In the genomic region with DNA sequence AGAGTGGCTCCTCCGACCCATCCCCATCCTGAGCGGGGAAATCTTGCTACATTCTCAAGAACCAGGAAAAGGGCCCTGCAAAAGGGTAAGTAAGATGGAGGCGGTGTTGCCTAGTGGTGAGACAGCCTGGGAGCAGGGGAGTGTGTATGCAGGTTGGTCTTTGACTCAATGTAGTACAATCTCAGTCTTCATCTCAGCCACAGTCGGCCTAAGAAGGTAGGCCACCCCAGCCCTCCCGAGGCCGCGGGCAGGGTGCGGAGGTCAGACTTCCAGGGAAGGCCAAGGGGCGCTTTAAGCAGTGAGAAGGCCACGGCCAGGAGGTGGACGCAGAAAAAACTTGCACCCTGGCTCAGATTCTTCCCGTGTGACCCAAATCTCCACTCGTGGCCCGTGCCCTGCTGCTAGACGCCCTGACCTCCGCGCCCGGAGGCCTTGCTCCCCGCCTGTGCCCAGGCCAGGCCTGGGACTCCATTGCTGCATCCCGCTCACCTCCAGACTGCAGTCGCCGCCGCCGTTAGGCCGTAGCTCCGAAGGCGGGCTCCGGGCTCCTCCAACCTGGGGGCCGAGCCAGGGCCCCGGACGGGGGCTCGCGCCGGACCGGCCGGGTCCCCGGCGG, we compare ENCODE assay signal across 8 cellular contexts. TPM values are rescaled to one million over a fixed set of nuclear protein-coding genes. Genes with fewer than 3 reads are reported as not detected.
DNase-seq lines count a peak whose midpoint lies in the region; ATAC-seq and TF ChIP-seq lines count a peak whose summit lies in the region.

No MANE protein-coding gene starts in this region.

- peak overlapping the region; percentile 12 for H2BK5ac ChIP-seq in mesendoderm (ENCODE audit: low read length)

- H3K27ac ChIP-seq in BLaER1 treated with 17β-estradiol and CSF1 and Interleukin-3, amounts not matched to agents 10 nM and 100 nM, result peak overlapping the region; percentile 67 to 99 (median 96); a peak in 21 of 22 replicates
- no peak overlapping the region for H3K27ac ChIP-seq in PC-9
- peak overlapping the region in 1 of 2 donors; percentile 92 for H3K27ac ChIP-seq in coronary artery
- peak overlapping the region; percentile 33 for H3K27ac ChIP-seq in mesendoderm (ENCODE audit: low read depth, low read length)
- H3K27ac ChIP-seq in uterus, result peak overlapping the region; percentile 92 to 95

- H3K9ac ChIP-seq in BLaER1 treated with 17β-estradiol and CSF1 and Interleukin-3, amounts not matched to agents 10 nM and 100 nM, result peak overlapping the region; percentile 92 to 98 (median 97)
- H3K9ac ChIP-seq in mesendoderm (ENCODE audit: low read length), result peak overlapping the region; percentile 97

- no peaks in the 10 kb centered on the region for H3K27me3 ChIP-seq in BLaER1 treated with 17β-estradiol and CSF1 and Interleukin-3, amounts not matched to agents 10 nM and 100 nM
- H3K27me3 ChIP-seq in PC-9 (ENCODE audit: insufficient read depth, low read depth) (no peaks in the 10 kb centered on the region), mesendoderm (ENCODE audit: insufficient read depth, low read length, poor library complexity) (no peaks in the 10 kb centered on the region), uterus (no peaks in the 10 kb centered on the region)

- peak overlapping the region; percentile 32 for H2BK120ac ChIP-seq in mesendoderm (ENCODE audit: low read depth, low read length)

- peak overlapping the region; percentile 85 to 100 (median 95) for H3K4me2 ChIP-seq in BLaER1 treated with 17β-estradiol and CSF1 and Interleukin-3, amounts not matched to agents 10 nM and 100 nM
- H3K4me2 ChIP-seq in PC-9 (peak overlapping the region; percentile 98), mesendoderm (ENCODE audit: low read length) (peak overlapping the region; percentile 97)

- H3K79me1 ChIP-seq in mesendoderm (ENCODE audit: low read length), result peaks cover 23% of the 10 kb centered on the region

- H4K8ac ChIP-seq in mesendoderm (ENCODE audit: low read depth, low read length), result no peak overlapping the region

- DNase-seq in PC-9 (no peak), coronary artery (ENCODE audit: low spot score) (no peak), mesendoderm (peak; percentile 73), uterus (no peak), pons (ENCODE audit: low spot score) (no peak)

- no peak overlapping the region for H2AK5ac ChIP-seq in mesendoderm (ENCODE audit: low read length)

- H4K5ac ChIP-seq in mesendoderm (ENCODE audit: low read length), result no peak overlapping the region

- H3K56ac ChIP-seq in mesendoderm (ENCODE audit: low read length), result peak overlapping the region; percentile 98

- H3K9me3 ChIP-seq in BLaER1 treated with 17β-estradiol and CSF1 and Interleukin-3, amounts not matched to agents 10 nM and 100 nM (replicated peaks in 1 of 11), result no peaks in the 10 kb centered on the region
- H3K9me3 ChIP-seq in PC-9 (ENCODE audit: insufficient read depth, low read depth) (no peaks in the 10 kb centered on the region), uterus (no peaks in the 10 kb centered on the region)

- H3K79me2 ChIP-seq in PC-9 (ENCODE audit: low read depth) (peaks cover 66% of the 10 kb centered on the region), mesendoderm (ENCODE audit: control insufficient read depth, insufficient read depth, low read length) (peaks cover 37% of the 10 kb centered on the region)

- H3K18ac ChIP-seq in mesendoderm (ENCODE audit: low read length), result peak overlapping the region; percentile 77

- TF ChIP-seq POLR2A in uterus (IDR thresholded peaks at IDR 0.05), result no peak

- CTCF ChIA-PET in PC-9 (lab: Charles Lee), result interaction anchor here (0.7 kb wide), 1 partner anchor 13 kb away, joined by 3 read pairs; no protein-coding TSS in a partner anchor

- peak overlapping the region; percentile 60 for H3K4ac ChIP-seq in mesendoderm (ENCODE audit: low read depth, low read length)

- intact Hi-C loops in PC-9 (cut with micrococcal nuclease; ENCODE audit: unreplicated experiment) (loop anchor here (1.0 to 5.0 kb wide), 5 partner anchors 15 to 166 kb away; partner anchors contain the start of genes ITFG2 and TEAD4), uterus (cut with DNase I; ENCODE audit: low total_unique reads) (no loop called here)

- BruUV-seq in PC-9 (replicated peaks; lab: Mats Ljungman, UMichigan), result TSS peak; percentile 58

- H2BK15ac ChIP-seq in mesendoderm (replicated peaks; ENCODE audit: low read depth), result no peak overlapping the region

- peak overlapping the region; percentile 64 to 92 (median 79) for H3K4me3 ChIP-seq in BLaER1 treated with 17β-estradiol and CSF1 and Interleukin-3, amounts not matched to agents 10 nM and 100 nM
- H3K4me3 ChIP-seq in PC-9 (peak overlapping the region; percentile 71), coronary artery (peak overlapping the region; percentile 84), mesendoderm (ENCODE audit: low read length) (peak overlapping the region; percentile 84), uterus (peak overlapping the region; percentile 62 to 72)

- no peak overlapping the region for H3K23ac ChIP-seq in mesendoderm (ENCODE audit: low read length)

- peaks cover 38 to 70% (median 50%) of the 10 kb centered on the region in 10 experiments for H3K4me1 ChIP-seq in BLaER1 treated with 17β-estradiol and CSF1 and Interleukin-3, amounts not matched to agents 10 nM and 100 nM
- H3K4me1 ChIP-seq in PC-9 (replicated peaks; ENCODE audit: insufficient read depth), result peaks cover 15% of the 10 kb centered on the region; the same call in 1 of the 2 replicates
- peaks cover 2% of the 10 kb centered on the region for H3K4me1 ChIP-seq in mesendoderm (ENCODE audit: control insufficient read depth, low read depth, low read length)
- peaks cover 0 to 12% of the 10 kb centered on the region in 2 donors for H3K4me1 ChIP-seq in uterus

- whole genome bisulfite sequencing in mesendoderm (ENCODE audit: extremely low coverage, insufficient coverage, low lambda C conversion rate), result no CpG with 5 or more reads among the region's 38 CpGs

- POLR2A ChIA-PET in PC-9 (lab: Charles Lee; ENCODE audit: unreplicated experiment), result interaction anchor here (0.6 to 0.7 kb wide), 2 partner anchors 73 to 1772 kb away, joined by 3 read pairs; partner anchors contain the start of genes AKAP3 and NDUFA9

- H3K9me2 ChIP-seq in PC-9 (ENCODE audit: insufficient read depth), result no peaks in the 10 kb centered on the region

- H4K20me1 ChIP-seq in BLaER1 treated with 17β-estradiol and CSF1 and Interleukin-3, amounts not matched to agents 10 nM and 100 nM, result peaks cover 0 to 31% (median 6%) of the 10 kb centered on the region in 11 experiments; a peak in 8 of 22 replicates
- peaks cover 15% of the 10 kb centered on the region for H4K20me1 ChIP-seq in PC-9 (ENCODE audit: insufficient read depth)

- H3K36me3 ChIP-seq in BLaER1 treated with 17β-estradiol and CSF1 and Interleukin-3, amounts not matched to agents 10 nM and 100 nM, result peaks cover 7 to 63% (median 57%) of the 10 kb centered on the region in 11 experiments; a peak in 21 of 22 replicates
- H3K36me3 ChIP-seq in PC-9 (ENCODE audit: low read depth), result peaks cover 27% of the 10 kb centered on the region
- peaks cover 8% of the 10 kb centered on the region for H3K36me3 ChIP-seq in mesendoderm (ENCODE audit: control insufficient read depth, insufficient read depth, low read length)
- H3K36me3 ChIP-seq in uterus, result no peaks in the 10 kb centered on the region

- peak overlapping the region; percentile 80 for H2AFZ ChIP-seq in PC-9

- TF ChIP-seq CTCF in PC-9 (conservative IDR thresholded peaks at IDR 0.05) (no peak), coronary artery (IDR thresholded peaks at IDR 0.05) (no peak), uterus (IDR thresholded peaks at IDR 0.05) (no peak)

- ATAC-seq in GM18511 (IDR thresholded peaks at IDR 0.05; ENCODE audit: unreplicated experiment) (peak; percentile 51), HG03039 (IDR thresholded peaks at IDR 0.05; ENCODE audit: unreplicated experiment) (peak; percentile 28)

- peaks cover 13% of the 10 kb centered on the region; the same call in 1 of the 2 replicates for H3F3A ChIP-seq in PC-9 (ENCODE audit: insufficient read depth, low read depth)

RNA-seq across cellular contexts. Expression of gene FOXM1, which starts 0.4 kb away (rescaled TPM):
- 161 and 225 TPM in 2 replicates for total RNA-seq in PC-9 (2021)
- polyA plus RNA-seq in mesendoderm (2013, experiment 1 of 2), result 109 TPM
- polyA plus RNA-seq in mesendoderm (2013, experiment 2 of 2), result 111 TPM
- total RNA-seq in uterus, result 1 to 10 TPM in 1 of 4 donors, not detected in 3; 9.6 TPM

RNA-seq across cellular contexts. Expression of gene RHNO1, which starts 0.5 kb away (rescaled TPM):
- 60.1 and 77.9 TPM in 2 replicates for total RNA-seq in PC-9 (2021)
- polyA plus RNA-seq in mesendoderm (2013, experiment 1 of 2), result 66.8 TPM
- 70.5 TPM for polyA plus RNA-seq in mesendoderm (2013, experiment 2 of 2)
- total RNA-seq in uterus, result 10 to 100 TPM in 3 of 4 donors, 1 to 10 TPM in 1; 1.2 to 26.3 (median 12.4) TPM

RNA-seq across cellular contexts. Expression of gene TULP3, which starts 14.2 kb away (rescaled TPM):
- total RNA-seq in PC-9 (2021) (39.0 and 54.6 TPM in 2 replicates), uterus (10 to 100 TPM in 3 of 4 donors, 1 to 10 TPM in 1; 7.2 to 38.7 (median 29.4) TPM)
- polyA plus RNA-seq in mesendoderm (2013, experiment 1 of 2), result 24.9 TPM
- 26.2 TPM for polyA plus RNA-seq in mesendoderm (2013, experiment 2 of 2)

RNA-seq across cellular contexts. Expression of gene TEX52, which starts 19.7 kb away (rescaled TPM):
- total RNA-seq in PC-9 (2021), result not detected in 2 replicates
- polyA plus RNA-seq in mesendoderm (2013, experiment 1 of 2), result not detected
- not detected for polyA plus RNA-seq in mesendoderm (2013, experiment 2 of 2)
- total RNA-seq in uterus, result not detected

RNA-seq across cellular contexts. Expression of gene NRIP2, which starts 41.7 kb away (rescaled TPM):
- total RNA-seq in PC-9 (2021), result not detected in 2 replicates
- polyA plus RNA-seq in mesendoderm (2013, experiment 1 of 2), result not detected
- not detected for polyA plus RNA-seq in mesendoderm (2013, experiment 2 of 2)
- 10 to 100 TPM in 1 of 4 donors, 1 to 10 TPM in 3; 2.4 to 10.5 (median 7.0) TPM for total RNA-seq in uterus

Comparison
In these comparisons a context has a peak if more than half of its experiments do, and no peak if none do; other contexts are left out.
1. RNA of gene FOXM1, which starts 0.4 kb away (total RNA-seq): 161 to 225 TPM in PC-9; 9.6 TPM in uterus; every median in the first group is over 10 times any median in the second.
2. Peak in every context shown above with its lines, with median percentiles within 50 percentile points of each other: H3K4me2 ChIP-seq and H3K4me3 ChIP-seq.